In the genomic region with DNA sequence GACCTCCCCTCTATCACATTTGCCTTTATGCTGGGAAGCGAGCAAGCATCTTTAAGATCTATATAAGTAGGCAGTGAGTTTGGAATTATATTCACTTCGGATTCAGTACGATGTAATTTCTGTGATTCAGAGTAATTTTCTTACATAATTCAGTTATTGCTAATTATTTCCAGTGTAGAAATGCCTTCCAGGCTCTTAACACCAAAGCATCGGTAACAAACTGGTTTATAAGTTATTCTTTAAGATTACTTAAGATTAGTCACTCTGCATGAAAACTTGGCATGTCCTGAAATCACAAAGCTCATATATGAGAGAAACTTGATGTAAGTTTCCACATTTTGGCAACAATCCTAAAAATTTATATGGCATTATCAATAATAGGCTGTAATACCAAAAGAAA, we compare ENCODE assay signal across 30 cellular contexts.
"Had no signal": no experiment of that assay in that cellular context is flagged by ENCODE, and none has a peak within 500 bp of the region (broad histone marks: within the 10 kb centered on the region; RNA-seq: fewer than 3 reads in every experiment).

No MANE protein-coding gene starts in this region.

- H3K27me3 ChIP-seq: brain microvascular endothelial cell, gastrocnemius medialis, heart left ventricle had no signal

- H3K4me1 ChIP-seq: foreskin keratinocyte, gastrocnemius medialis had no signal

- DNase-seq: activated CD4-positive, alpha-beta memory T cell treated with anti-CD3 and anti-CD28 coated beads for 36 hours; activated CD4-positive, alpha-beta T cell treated with anti-CD3 and anti-CD28 coated beads for 36 hours; activated CD4-positive, alpha-beta T cell treated with anti-CD3 and anti-CD28 coated beads, Interleukin-2, amount 10 ng/mL, durations not matched to agents 24 days and 14 days; activated CD4-positive, CD25-positive, alpha-beta regulatory T cell; activated CD4-positive, CD25-positive, alpha-beta regulatory T cell treated with anti-CD3 and anti-CD28 coated beads, Interleukin-2, amount 50 U/mL, for 72 hours; activated CD8-positive, alpha-beta memory T cell treated with anti-CD3 and anti-CD28 coated beads, Interleukin-2, amount 10 ng/mL, durations not matched to agents 7 days and 5 days; activated CD8-positive, alpha-beta memory T cell treated with anti-CD3 and anti-CD28 coated beads, Interleukin-2, amount 50 U/mL, for 4 hours; activated CD8-positive, alpha-beta T cell treated with anti-CD3 and anti-CD28 coated beads, Interleukin-2, amount 10 ng/mL, durations not matched to agents 7 days and 5 days; activated gamma-delta T cell; activated naive CD4-positive, alpha-beta T cell treated with anti-CD3 and anti-CD28 coated beads, Interleukin-2, amount 50 U/mL, for 16 hours; activated naive CD4-positive, alpha-beta T cell treated with Interleukin-2 at 50 U/mL for 16 hours; activated T-cell treated with anti-CD3 and anti-CD28 coated beads, Interleukin-2, amount 50 U/mL, for 1 hour; activated T-cell treated with anti-CD3 and anti-CD28 coated beads, Interleukin-2, amount 50 U/mL, for 72 hours; amniotic stem cell; anterior cingulate cortex; brain microvascular endothelial cell; caudate nucleus; cortex of kidney; dermis blood vessel endothelial cell; effector CD4-positive, alpha-beta T cell; effector memory CD8-positive, alpha-beta T cell; foreskin keratinocyte; gastrocnemius medialis; glutamatergic neuron; heart left ventricle; T-helper 1 cell; T-helper 17 cell had no signal

- H3K4me3 Mint-ChIP-seq: activated CD4-positive, alpha-beta memory T cell treated with anti-CD3 and anti-CD28 coated beads for 36 hours; activated CD4-positive, alpha-beta T cell treated with anti-CD3 and anti-CD28 coated beads for 36 hours; activated CD4-positive, alpha-beta T cell treated with anti-CD3 and anti-CD28 coated beads, Interleukin-2, amount 10 ng/mL, durations not matched to agents 24 days and 14 days; activated CD8-positive, alpha-beta memory T cell treated with anti-CD3 and anti-CD28 coated beads, Interleukin-2, amount 10 ng/mL, durations not matched to agents 7 days and 5 days; activated CD8-positive, alpha-beta T cell treated with anti-CD3 and anti-CD28 coated beads, Interleukin-2, amount 10 ng/mL, durations not matched to agents 7 days and 5 days; activated naive CD8-positive, alpha-beta T cell; activated T-cell treated with anti-CD3 and anti-CD28 coated beads, Interleukin-2, amount 50 U/mL, for 72 hours; effector memory CD8-positive, alpha-beta T cell; T-helper 17 cell; T-helper 2 cell treated with Interferon-gamma antibody and Interleukin-4, amounts not matched to agents 5 μg/mL and 100 μg/mL, for 36 hours had no signal

- H3K27ac Mint-ChIP-seq: activated CD4-positive, alpha-beta memory T cell treated with anti-CD3 and anti-CD28 coated beads for 36 hours; activated CD4-positive, alpha-beta T cell treated with anti-CD3 and anti-CD28 coated beads for 36 hours; activated CD4-positive, alpha-beta T cell treated with anti-CD3 and anti-CD28 coated beads, Interleukin-2, amount 10 ng/mL, durations not matched to agents 24 days and 14 days; activated CD8-positive, alpha-beta memory T cell treated with anti-CD3 and anti-CD28 coated beads, Interleukin-2, amount 10 ng/mL, durations not matched to agents 7 days and 5 days; activated CD8-positive, alpha-beta T cell treated with anti-CD3 and anti-CD28 coated beads, Interleukin-2, amount 10 ng/mL, durations not matched to agents 7 days and 5 days; activated naive CD8-positive, alpha-beta T cell; activated T-cell treated with anti-CD3 and anti-CD28 coated beads, Interleukin-2, amount 50 U/mL, for 72 hours; effector memory CD8-positive, alpha-beta T cell; T-helper 17 cell; T-helper 2 cell treated with Interferon-gamma antibody and Interleukin-4, amounts not matched to agents 5 μg/mL and 100 μg/mL, for 36 hours had no signal

- H3K9me3 ChIP-seq: gastrocnemius medialis, heart left ventricle had no signal

- H3K9me3 Mint-ChIP-seq: activated CD4-positive, alpha-beta memory T cell treated with anti-CD3 and anti-CD28 coated beads for 36 hours; activated CD4-positive, alpha-beta T cell treated with anti-CD3 and anti-CD28 coated beads, Interleukin-2, amount 10 ng/mL, durations not matched to agents 24 days and 14 days; activated T-cell treated with anti-CD3 and anti-CD28 coated beads, Interleukin-2, amount 50 U/mL, for 72 hours; T-helper 2 cell treated with Interferon-gamma antibody and Interleukin-4, amounts not matched to agents 5 μg/mL and 100 μg/mL, for 36 hours had no signal

- H3K4me1 Mint-ChIP-seq: activated CD4-positive, alpha-beta T cell treated with anti-CD3 and anti-CD28 coated beads for 36 hours; activated CD4-positive, alpha-beta T cell treated with anti-CD3 and anti-CD28 coated beads, Interleukin-2, amount 10 ng/mL, durations not matched to agents 24 days and 14 days; activated CD8-positive, alpha-beta memory T cell treated with anti-CD3 and anti-CD28 coated beads, Interleukin-2, amount 10 ng/mL, durations not matched to agents 7 days and 5 days; T-helper 17 cell had no signal

- ATAC-seq: activated CD4-positive, alpha-beta T cell treated with anti-CD3 and anti-CD28 coated beads for 36 hours; activated CD8-positive, alpha-beta memory T cell treated with anti-CD3 and anti-CD28 coated beads, Interleukin-2, amount 10 ng/mL, durations not matched to agents 7 days and 5 days; activated CD8-positive, alpha-beta T cell treated with anti-CD3 and anti-CD28 coated beads, Interleukin-2, amount 10 ng/mL, durations not matched to agents 7 days and 5 days; activated T-cell treated with anti-CD3 and anti-CD28 coated beads, Interleukin-2, amount 50 U/mL, for 72 hours; effector memory CD8-positive, alpha-beta T cell; foreskin keratinocyte; gastrocnemius medialis; heart left ventricle; T-helper 17 cell had no signal

- H3K36me3 ChIP-seq: brain microvascular endothelial cell, gastrocnemius medialis, heart left ventricle had no signal

- H3K4me3 ChIP-seq: gastrocnemius medialis, heart left ventricle had no signal

- H3K36me3 Mint-ChIP-seq: activated CD4-positive, alpha-beta memory T cell treated with anti-CD3 and anti-CD28 coated beads for 36 hours; activated CD8-positive, alpha-beta memory T cell treated with anti-CD3 and anti-CD28 coated beads, Interleukin-2, amount 10 ng/mL, durations not matched to agents 7 days and 5 days; activated naive CD8-positive, alpha-beta T cell had no signal

- H3K27me3 Mint-ChIP-seq: activated CD4-positive, alpha-beta memory T cell treated with anti-CD3 and anti-CD28 coated beads for 36 hours; activated CD4-positive, alpha-beta T cell treated with anti-CD3 and anti-CD28 coated beads, Interleukin-2, amount 10 ng/mL, durations not matched to agents 24 days and 14 days; activated CD8-positive, alpha-beta memory T cell treated with anti-CD3 and anti-CD28 coated beads, Interleukin-2, amount 10 ng/mL, durations not matched to agents 7 days and 5 days; activated naive CD8-positive, alpha-beta T cell; effector memory CD8-positive, alpha-beta T cell; T-helper 17 cell had no signal

- H3K27ac ChIP-seq: brain microvascular endothelial cell, epithelial cell of prostate, foreskin keratinocyte, gastrocnemius medialis, heart left ventricle had no signal
